Comparison of ENCODE assay signal across 19 cellular contexts in the genomic region with DNA sequence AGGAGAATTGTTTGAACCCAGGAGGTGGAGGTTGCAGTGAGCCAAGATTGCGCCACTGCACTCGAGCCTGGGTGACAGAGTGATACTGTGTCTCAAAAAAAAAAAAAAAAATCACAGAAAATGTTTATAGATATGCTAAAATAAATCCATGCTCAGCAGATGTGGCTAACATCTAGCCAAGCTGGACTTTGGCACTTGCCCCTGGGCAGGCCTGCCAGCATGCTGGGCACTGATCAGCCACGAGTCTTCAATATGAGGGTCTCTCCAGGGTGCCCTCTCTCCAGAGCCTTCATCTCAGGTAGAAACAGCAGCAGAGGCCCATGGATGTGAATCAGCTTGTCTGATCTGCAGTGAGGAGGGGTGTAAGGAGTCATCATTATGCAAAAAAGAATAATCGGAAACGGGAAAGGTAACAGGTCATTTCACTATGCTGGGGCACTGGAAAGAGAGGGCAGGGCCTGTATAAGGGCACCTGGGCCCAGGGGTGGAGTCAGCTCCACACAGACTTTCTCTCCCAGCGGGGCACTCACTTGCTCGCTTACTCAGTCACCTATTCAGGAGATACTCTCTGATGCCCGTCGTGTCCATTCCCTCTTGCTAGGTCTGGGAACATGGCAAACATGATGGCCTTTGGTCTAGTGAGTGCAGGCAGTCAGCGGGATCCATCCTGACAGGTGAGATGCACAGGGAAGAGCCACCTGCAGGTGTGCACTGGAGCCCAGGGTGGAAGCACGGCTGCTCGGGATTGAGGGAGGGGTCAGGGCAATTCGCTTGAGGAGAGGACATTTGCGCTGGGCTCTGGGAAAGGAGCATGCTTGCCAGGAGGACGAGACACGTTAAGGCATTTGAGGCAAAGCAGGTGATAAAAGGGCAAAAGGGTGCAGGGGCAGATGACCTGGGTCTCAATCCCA. TPM values are rescaled to one million over a fixed set of nuclear protein-coding genes. Genes with fewer than 3 reads are reported as not detected.
A peak's percentile ranks its signal among the peaks of the same experiment; 100 is the strongest.
DNase-seq lines count a peak whose midpoint lies in the region; ATAC-seq and TF ChIP-seq lines count a peak whose summit lies in the region.
"Had no signal": no experiment of that assay in that cellular context is flagged by ENCODE, and none has a peak within 500 bp of the region (broad histone marks: within the 10 kb centered on the region; RNA-seq: fewer than 3 reads in every experiment).

No MANE protein-coding gene starts in this region.

- no peaks in the 10 kb centered on the region for H4K20me1 ChIP-seq in H9 (ENCODE audit: control insufficient read depth, insufficient read depth, insufficient read length)

- H3K4me2 ChIP-seq in H9 (ENCODE audit: insufficient read depth, insufficient read length, low read length), result no peak overlapping the region
- H3K4me2 ChIP-seq: A549 had no signal

- no peaks in the 10 kb centered on the region for H3K79me2 ChIP-seq in H9 (ENCODE audit: insufficient read depth, low read length)

- no peak overlapping the region for H4K5ac ChIP-seq in H9 (ENCODE audit: insufficient read length, low read depth, low read length)

- H2BK120ac ChIP-seq in H9 (ENCODE audit: low read depth, low read length, poor library complexity, severe bottlenecking), result no peak overlapping the region

- H3K18ac ChIP-seq in H9 (ENCODE audit: insufficient read length, low read depth, low read length), result no peak overlapping the region

- TF ChIP-seq CTCF in H9 (conservative IDR thresholded peaks at IDR 0.05) (peak; percentile 30; the same call in 2 of the 3 replicates), mucosa of descending colon (IDR thresholded peaks at IDR 0.05) (no peak)

- H3K14ac ChIP-seq in H9 (ENCODE audit: insufficient read depth, low read length), result no peak overlapping the region

- intact Hi-C loops in mucosa of descending colon (cut with DNase I, micrococcal nuclease), result no loop called here

- H2BK12ac ChIP-seq in H9 (ENCODE audit: insufficient read length, low read depth, low read length), result no peak overlapping the region

- no peak overlapping the region for H4K91ac ChIP-seq in H9 (ENCODE audit: insufficient read length, low read depth, low read length)

- H2AFZ ChIP-seq in H9 (ENCODE audit: low read length), result no peak overlapping the region

- H3K27me3 ChIP-seq in H9 (ENCODE audit: insufficient read depth, low read length), result 0 out of 2 replicates have a peak, but pooled peaks cover 2% of the 10 kb centered on the region
- H3K27me3 ChIP-seq: Peyer's patch had no signal

- H2AK5ac ChIP-seq in H9 (ENCODE audit: insufficient read length, low read length), result no peak overlapping the region

- no peak overlapping the region for H3K9ac ChIP-seq in H9 (ENCODE audit: extremely low read depth, insufficient read length, low read length)

- H2BK5ac ChIP-seq in H9 (ENCODE audit: insufficient read length, low read length), result no peak overlapping the region

- H3K27ac Mint-ChIP-seq in H9, result peak overlapping the region in 2 of 3 experiments; percentile 7 to 25; a peak in 2 of 7 replicates
- peak overlapping the region; percentile 87 for H3K27ac Mint-ChIP-seq in central memory CD8-positive, alpha-beta T cell (ENCODE audit: low read depth)

- H3K4me1 ChIP-seq in H9 (ENCODE audit: insufficient read depth, low read length) (no peaks in the 10 kb centered on the region), mucosa of descending colon (ENCODE audit: low read depth) (no peaks in the 10 kb centered on the region)
- H3K4me1 ChIP-seq: A549, Caco-2, Peyer's patch had no signal

- H3K79me1 ChIP-seq in H9 (ENCODE audit: insufficient read depth, low read depth, low read length, poor library complexity, severe bottlenecking), result no peaks in the 10 kb centered on the region

- peaks cover 3% of the 10 kb centered on the region for H3K27me3 Mint-ChIP-seq in H9 (ENCODE audit: low read depth)
- H3K27me3 Mint-ChIP-seq in central memory CD8-positive, alpha-beta T cell, result no peaks in the 10 kb centered on the region

- H3K36me3 Mint-ChIP-seq in H9 (ENCODE audit: insufficient read depth in 1 of 3, low read depth in 3 of 3), result no peaks in the 10 kb centered on the region
- peaks cover 5% of the 10 kb centered on the region for H3K36me3 Mint-ChIP-seq in central memory CD8-positive, alpha-beta T cell (ENCODE audit: insufficient read depth)

- H3K9me3 ChIP-seq in H9 (ENCODE audit: control insufficient read depth, low read depth, low read length) (no peaks in the 10 kb centered on the region), mucosa of descending colon (no peaks in the 10 kb centered on the region)
- H3K9me3 ChIP-seq: A549, Caco-2, Peyer's patch had no signal

- no peak overlapping the region for H3K56ac ChIP-seq in H9 (ENCODE audit: insufficient read length, low read depth, low read length)

- H3K23ac ChIP-seq in H9 (ENCODE audit: insufficient read length, low read depth, low read length), result no peak overlapping the region

- no peak overlapping the region for H4K8ac ChIP-seq in H9 (replicated peaks; ENCODE audit: insufficient read length, low read depth, low read length)

- no peak overlapping the region for H3T11ph ChIP-seq in H9 (ENCODE audit: low read length)

- no peak for ATAC-seq in central memory CD8-positive, alpha-beta T cell (replicated peaks; ENCODE audit: extremely low read depth, poor library complexity, severe bottlenecking)
- ATAC-seq in mucosa of descending colon, result peak; percentile 69
- ATAC-seq in GM18909 (IDR thresholded peaks at IDR 0.05; ENCODE audit: poor library complexity, unreplicated experiment), result no peak

- no peak overlapping the region for H3K4me3 ChIP-seq in mucosa of descending colon
- H3K4me3 ChIP-seq: A549, K562, Peyer's patch had no signal

- H3K23me2 ChIP-seq in H9 (ENCODE audit: insufficient read length, low read depth, low read length, poor library complexity, severe bottlenecking), result no peaks in the 10 kb centered on the region

- no peaks in the 10 kb centered on the region for H3K36me3 ChIP-seq in mucosa of descending colon (ENCODE audit: low read depth)
- H3K36me3 ChIP-seq: Peyer's patch had no signal

- H3K4ac ChIP-seq in H9 (ENCODE audit: low read depth, low read length), result no peak overlapping the region

- no peak overlapping the region for H3K27ac ChIP-seq in H9 (ENCODE audit: insufficient read length, low read depth, low read length)
- no peak overlapping the region for H3K27ac ChIP-seq in substantia nigra (ENCODE audit: low read depth, low read length, poor library complexity, severe bottlenecking)
- H3K27ac ChIP-seq: A549, C4-2B, Peyer's patch had no signal

- DNase-seq in NCI-H526 (lab: John Stamatoyannopoulos, UW) (peak; percentile 21 to 56), NCI-H526 treated with DMSO at 0.1 percent for 48 hours (lab: John Stamatoyannopoulos, UW) (no peak), H9 (no peak), mucosa of descending colon (no peak), substantia nigra (lab: John Stamatoyannopoulos, UW) (no peak)
- DNase-seq in central memory CD8-positive, alpha-beta T cell (ENCODE audit: low spot score in 2 of 2), result no peak
- DNase-seq in activated naive CD4-positive, alpha-beta T cell (lab: John Stamatoyannopoulos, UW), result no peak
- DNase-seq: Caco-2, NCI-H1048, NCI-H1930, NCI-H2227 treated with DMSO at 0.1 percent for 48 hours, NCI-H82, Peyer's patch, SHP77 treated with DMSO at 0.1 percent for 48 hours had no signal

- H2BK15ac ChIP-seq in H9 (ENCODE audit: low read depth, low read length), result no peak overlapping the region

- WGBS in H9 (ENCODE audit: extremely low coverage, insufficient read length, low lambda C conversion rate), result no CpG with 5 or more reads among the region's 16 CpGs

- no peak overlapping the region for H3K4me3 Mint-ChIP-seq in H9
- H3K4me3 Mint-ChIP-seq in central memory CD8-positive, alpha-beta T cell, result no peak overlapping the region

- H2BK20ac ChIP-seq in H9 (ENCODE audit: low read depth, low read length, poor library complexity, severe bottlenecking), result no peak overlapping the region

- peaks cover 14% of the 10 kb centered on the region in 2 experiments for H3K4me1 Mint-ChIP-seq in H9
- peaks cover 18% of the 10 kb centered on the region for H3K4me1 Mint-ChIP-seq in central memory CD8-positive, alpha-beta T cell

- H3K9me3 Mint-ChIP-seq in H9, result no peaks in the 10 kb centered on the region
- no peaks in the 10 kb centered on the region for H3K9me3 Mint-ChIP-seq in central memory CD8-positive, alpha-beta T cell

RNA-seq across cellular contexts. Expression of a gene that starts 17.1 kb away (rescaled TPM):
- 172 and 175 TPM in 2 replicates for total RNA-seq in H9 (2021)
- 10 to 100 TPM; 70.2 to 98.4 (median 77.6) TPM for total RNA-seq in mucosa of descending colon

RNA-seq across cellular contexts. Expression of a gene that starts 29.1 kb away (rescaled TPM):
- 0.90 TPM in 2 replicates for total RNA-seq in H9 (2021)
- total RNA-seq in mucosa of descending colon, result 100 to 1,000 TPM in 2 of 3 donors, 10 to 100 TPM in 1; 69.0 to 184 (median 107) TPM
- total RNA-seq: G401 had no signal

Comparison
In these comparisons a context has a peak if more than half of its experiments do, and no peak if none do; other contexts are left out.
1. DNase-seq: peak in NCI-H526 (2 of 2); none in NCI-H526 treated with DMSO at 0.1 percent for 48 hours (single experiment), H9 (single experiment), central memory CD8-positive, alpha-beta T cell (0 of 2), mucosa of descending colon (0 of 3), substantia nigra (0 of 49) and activated naive CD4-positive, alpha-beta T cell (0 of 4).
2. RNA of a gene that starts 29.1 kb away (total RNA-seq): 69.0 to 184 TPM in mucosa of descending colon; 0.90 TPM in H9; every median in the first group is over 10 times any median in the second.